Comparison of ENCODE assay signal across 10 cellular contexts in genomic region chr18:55268146-55268545, GRCh38.
DNase-seq lines count a peak whose midpoint lies in the region; ATAC-seq and TF ChIP-seq lines count a peak whose summit lies in the region.
"Had no signal": no experiment of that assay in that cellular context is flagged by ENCODE, and none has a peak within 500 bp of the region (broad histone marks: within the 10 kb centered on the region; RNA-seq: fewer than 3 reads in every experiment).

No MANE protein-coding gene starts in this region.

- no peak for TF ChIP-seq POLR2A in sigmoid colon (IDR thresholded peaks at IDR 0.05)

- no peaks in the 10 kb centered on the region for H3K27me3 ChIP-seq in sigmoid colon

- no peak for TF ChIP-seq CTCF in sigmoid colon (IDR thresholded peaks at IDR 0.05)

- H3K4me3 ChIP-seq in sigmoid colon: no peak overlapping the region
- H3K4me3 ChIP-seq: thoracic aorta had no signal

- DNase-seq in iris pigment epithelial cell (ENCODE audit: low read depth): peak; percentile 36
- DNase-seq in HuH-7 (ENCODE audit: low spot score): no peak
- no peak for DNase-seq in NCI-H82 (lab: John Stamatoyannopoulos, UW)
- DNase-seq in SW 1271 (lab: John Stamatoyannopoulos, UW): no peak
- DNase-seq in sigmoid colon: no peak

- ATAC-seq in GM18502 (IDR thresholded peaks at IDR 0.05; ENCODE audit: poor library complexity, unreplicated experiment): peak; percentile 79
- peak; percentile 78 for ATAC-seq in GM21529 (IDR thresholded peaks at IDR 0.05; ENCODE audit: unreplicated experiment)
- peak; percentile 77 for ATAC-seq in HG03439 (IDR thresholded peaks at IDR 0.05; ENCODE audit: unreplicated experiment)

- H3K9me3 ChIP-seq in sigmoid colon: no peaks in the 10 kb centered on the region
- H3K9me3 ChIP-seq: thoracic aorta had no signal

- no peak overlapping the region for H3K27ac ChIP-seq in sigmoid colon
- H3K27ac ChIP-seq: parathyroid adenoma, thoracic aorta had no signal

- TF ChIP-seq EP300 in sigmoid colon (IDR thresholded peaks at IDR 0.05): no peak

- peaks cover 0 to 40% (median 24%) of the 10 kb centered on the region in 4 donors for H3K4me1 ChIP-seq in sigmoid colon

- H3K36me3 ChIP-seq in sigmoid colon: peaks cover 0 to 53% (median 25%) of the 10 kb centered on the region in 4 donors

- 40 to 74% methylated on average over 1 of the region's 1 CpG for WGBS in sigmoid colon, 2 donors

- intact Hi-C loops in sigmoid colon (cut with DNase I): no loop called here
